ENCODE assay signal across 24 cellular contexts in genomic region chr11:86015699-86016098, GRCh38. TPM values are rescaled to one million over a fixed set of nuclear protein-coding genes. Genes with fewer than 3 reads are reported as not detected.
A peak's percentile ranks its signal among the peaks of the same experiment; 100 is the strongest.
DNase-seq lines count a peak whose midpoint lies in the region; ATAC-seq, FAIRE-seq and TF ChIP-seq lines count a peak whose summit lies in the region.
"Had no signal": no experiment of that assay in that cellular context is flagged by ENCODE, and none has a peak within 500 bp of the region (broad histone marks: within the 10 kb centered on the region; RNA-seq: fewer than 3 reads in every experiment).

No MANE protein-coding gene starts in this region.

- TF ChIP-seq POLR2A in HepG2 (IDR thresholded peaks at IDR 0.05; ENCODE audit: insufficient read depth in 1 of 2, low read depth in 2 of 2, low read length in 2 of 2) (no peak), right lobe of liver (IDR thresholded peaks at IDR 0.05) (no peak), Peyer's patch (IDR thresholded peaks at IDR 0.05) (no peak)

- peaks cover 8 to 41% of the 10 kb centered on the region in 2 experiments; a peak in 4 of 5 replicates for H3K36me3 ChIP-seq in HepG2 (replicated peaks in 1 of 2; ENCODE audit: control insufficient read depth in 1 of 2, insufficient read depth in 2 of 2, low read length in 2 of 2)
- peaks cover 3 to 49% (median 8%) of the 10 kb centered on the region in 4 donors for H3K36me3 ChIP-seq in right lobe of liver
- H3K36me3 ChIP-seq in Peyer's patch: peaks cover 0 to 51% (median 0%) of the 10 kb centered on the region in 3 donors

- no peak overlapping the region for H3K4me3 ChIP-seq in HepG2 (replicated peaks in 1 of 3; ENCODE audit: insufficient read depth in 1 of 3, low read depth in 2 of 3, low read length in 3 of 3)
- no peak overlapping the region for H3K4me3 ChIP-seq in right lobe of liver
- H3K4me3 ChIP-seq in Peyer's patch: no peak overlapping the region
- H3K4me3 ChIP-seq: ascending aorta, lower lobe of right lung, MG63, mucosa of descending colon had no signal

- H3K9me3 ChIP-seq in HepG2 (ENCODE audit: low read length): no peaks in the 10 kb centered on the region
- no peaks in the 10 kb centered on the region for H3K9me3 ChIP-seq in right lobe of liver
- no peaks in the 10 kb centered on the region for H3K9me3 ChIP-seq in Peyer's patch
- H3K9me3 ChIP-seq: ascending aorta, lower lobe of right lung, MG63, mucosa of descending colon had no signal

- H3K27me3 Mint-ChIP-seq in activated T-helper 2 cell treated with anti-CD3 and anti-CD28 coated beads, Interferon-gamma antibody, Interleukin-2, Interleukin-4, amounts not matched to agents 10 μg/mL and 5 μg/mL and 100 μg/mL, durations not matched to agents 14 hours and 24 hours and 36 hours (ENCODE audit: low read depth): no peaks in the 10 kb centered on the region
- no peaks in the 10 kb centered on the region for H3K27me3 Mint-ChIP-seq in naive thymus-derived CD8-positive, alpha-beta T cell
- H3K27me3 Mint-ChIP-seq: progenitor cell of endocrine pancreas had no signal

- TF ChIP-seq CTCF in HepG2 (CRISPR knock-in tag; IDR thresholded peaks at IDR 0.05): no peak
- TF ChIP-seq CTCF in right lobe of liver (IDR thresholded peaks at IDR 0.05): no peak
- TF ChIP-seq CTCF in Peyer's patch (IDR thresholded peaks at IDR 0.05): no peak

- POLR2A ChIA-PET in HepG2 (lab: Yijun Ruan, JAX): no interaction called here
- POLR2A ChIA-PET in naive thymus-derived CD8-positive, alpha-beta T cell (lab: Charles Lee): no interaction called here

- H3K9me3 Mint-ChIP-seq in activated T-helper 2 cell treated with anti-CD3 and anti-CD28 coated beads, Interferon-gamma antibody, Interleukin-2, Interleukin-4, amounts not matched to agents 10 μg/mL and 5 μg/mL and 100 μg/mL, durations not matched to agents 14 hours and 24 hours and 36 hours: no peaks in the 10 kb centered on the region
- H3K9me3 Mint-ChIP-seq in naive thymus-derived CD8-positive, alpha-beta T cell: no peaks in the 10 kb centered on the region

- peaks cover 73% of the 10 kb centered on the region for H3K36me3 Mint-ChIP-seq in activated T-helper 2 cell treated with anti-CD3 and anti-CD28 coated beads, Interferon-gamma antibody, Interleukin-2, Interleukin-4, amounts not matched to agents 10 μg/mL and 5 μg/mL and 100 μg/mL, durations not matched to agents 14 hours and 24 hours and 36 hours (ENCODE audit: low read depth)
- peaks cover 0 to 76% (median 17%) of the 10 kb centered on the region in 3 donors for H3K36me3 Mint-ChIP-seq in naive thymus-derived CD8-positive, alpha-beta T cell

- H3K27me3 ChIP-seq in HepG2 (ENCODE audit: control insufficient read depth in 1 of 2, insufficient read depth in 2 of 2, low read length in 2 of 2) (no peaks in the 10 kb centered on the region), right lobe of liver (no peaks in the 10 kb centered on the region), Peyer's patch (no peaks in the 10 kb centered on the region)
- H3K27me3 ChIP-seq: ascending aorta, MG63 had no signal

- H3K9ac ChIP-seq in HepG2 (ENCODE audit: insufficient read depth, low read depth, low read length): no peak overlapping the region

- no peak for ATAC-seq in HepG2
- ATAC-seq in right lobe of liver: no peak
- no peak for ATAC-seq in naive thymus-derived CD8-positive, alpha-beta T cell
- ATAC-seq: lower lobe of right lung, mucosa of descending colon had no signal

- no peak for TF ChIP-seq RAD21 in HepG2 (CRISPR knock-in tag; IDR thresholded peaks at IDR 0.05)

- CTCF ChIA-PET in HepG2 (lab: Yijun Ruan, JAX; ENCODE audit: low intra/inter-chr PET ratio, low total read pairs): no interaction called here

- no peaks in the 10 kb centered on the region for H4K20me1 ChIP-seq in HepG2 (ENCODE audit: insufficient read depth, low read length)

- H3K4me3 Mint-ChIP-seq in activated T-helper 2 cell treated with anti-CD3 and anti-CD28 coated beads, Interferon-gamma antibody, Interleukin-2, Interleukin-4, amounts not matched to agents 10 μg/mL and 5 μg/mL and 100 μg/mL, durations not matched to agents 14 hours and 24 hours and 36 hours (ENCODE audit: low read depth): no peak overlapping the region
- H3K4me3 Mint-ChIP-seq in naive thymus-derived CD8-positive, alpha-beta T cell: no peak overlapping the region

- DNase-seq in HepG2 (ENCODE audit: low spot score) (no peak), right lobe of liver (no peak), activated gamma-delta T cell (lab: John Stamatoyannopoulos, UW) (no peak), cardiac septum (ENCODE audit: low spot score) (no peak), NCI-H1092 treated with DMSO at 0.1 percent for 48 hours (lab: John Stamatoyannopoulos, UW) (no peak), Peyer's patch (no peak)
- DNase-seq in activated T-helper 2 cell treated with anti-CD3 and anti-CD28 coated beads, Interferon-gamma antibody, Interleukin-2, Interleukin-4, amounts not matched to agents 10 μg/mL and 5 μg/mL and 100 μg/mL, durations not matched to agents 14 hours and 24 hours and 36 hours (ENCODE audit: low spot score): no peak
- no peak for DNase-seq in naive thymus-derived CD8-positive, alpha-beta T cell
- DNase-seq: activated CD4-positive, CD25-positive, alpha-beta regulatory T cell; activated naive CD4-positive, alpha-beta T cell treated with anti-CD3 and anti-CD28 coated beads, Interleukin-2, amount 50 U/mL, for 16 hours; activated T-cell treated with anti-CD3 and anti-CD28 coated beads, Interleukin-2, amount 50 U/mL, for 1 hour; central memory CD4-positive, alpha-beta T cell; KBM-7; lower lobe of right lung; MG63; mucosa of descending colon; NCI-H1417 treated with DMSO at 0.1 percent for 48 hours; NCI-H2081 treated with DMSO at 0.1 percent for 48 hours; NCI-H446 treated with DMSO at 0.1 percent for 48 hours; Right ventricle myocardium superior; stimulated activated CD4-positive, alpha-beta T cell treated with anti-CD3 and anti-CD28 coated beads, Interleukin-1b, Interleukin-23, amount 100 ng/mL, for 48 hours had no signal

- H3K4me2 ChIP-seq in HepG2 (ENCODE audit: low read depth, low read length): no peak overlapping the region

- H3K4me1 ChIP-seq in HepG2 (ENCODE audit: insufficient read depth, low read length) (peaks cover 5% of the 10 kb centered on the region; the same call in 1 of the 2 replicates), right lobe of liver (peaks cover 0 to 3% (median 0%) of the 10 kb centered on the region in 4 donors), Peyer's patch (no peaks in the 10 kb centered on the region)
- H3K4me1 ChIP-seq: ascending aorta, lower lobe of right lung had no signal

- no peak overlapping the region for H3K27ac ChIP-seq in HepG2 (ENCODE audit: extremely low read length, insufficient read depth, low read length)
- H3K27ac ChIP-seq in right lobe of liver: no peak overlapping the region
- no peak overlapping the region for H3K27ac ChIP-seq in Peyer's patch
- H3K27ac ChIP-seq: ascending aorta, lower lobe of right lung had no signal

- no peak for FAIRE-seq in HepG2 (lab: Jason Lieb, UNC)
- FAIRE-seq: keratinocyte had no signal

- in situ Hi-C loops in HepG2 (cut with HindIII; ENCODE audit: extremely low pct_ligation_motif_present, low pct_unique_long_range_greater_than_20kb): no loop called here

- BruUV-seq in HepG2 (replicated peaks; lab: Mats Ljungman, UMichigan): TSS peak; percentile 17

- H2AFZ ChIP-seq in HepG2 (ENCODE audit: low read length): no peak overlapping the region

- peaks cover 18% of the 10 kb centered on the region for H3K4me1 Mint-ChIP-seq in activated T-helper 2 cell treated with anti-CD3 and anti-CD28 coated beads, Interferon-gamma antibody, Interleukin-2, Interleukin-4, amounts not matched to agents 10 μg/mL and 5 μg/mL and 100 μg/mL, durations not matched to agents 14 hours and 24 hours and 36 hours (ENCODE audit: low read depth)
- H3K4me1 Mint-ChIP-seq in naive thymus-derived CD8-positive, alpha-beta T cell: peaks cover 10 to 23% (median 13%) of the 10 kb centered on the region in 4 donors

- 93% methylated on average over 4 of the region's 4 CpGs for WGBS in HepG2 (ENCODE audit: low lambda C conversion rate)
- WGBS in right lobe of liver (ENCODE audit: insufficient coverage, low coverage, low lambda C conversion rate, missing lambda C conversion rate): 84% methylated on average over 4 of the region's 4 CpGs

- H3K27ac Mint-ChIP-seq in activated T-helper 2 cell treated with anti-CD3 and anti-CD28 coated beads, Interferon-gamma antibody, Interleukin-2, Interleukin-4, amounts not matched to agents 10 μg/mL and 5 μg/mL and 100 μg/mL, durations not matched to agents 14 hours and 24 hours and 36 hours: peak overlapping the region; percentile 3
- H3K27ac Mint-ChIP-seq in naive thymus-derived CD8-positive, alpha-beta T cell: peak overlapping the region in 6 of 10 donors; percentile 18 to 85 (median 36)

- peaks cover 9% of the 10 kb centered on the region for H3K79me2 ChIP-seq in HepG2 (ENCODE audit: insufficient read depth, low read length)

- intact Hi-C loops in HepG2 (cut with micrococcal nuclease; ENCODE audit: unreplicated experiment): no loop called here
- intact Hi-C loops in right lobe of liver (cut with DNase I): no loop called here
- intact Hi-C loops in activated T-helper 2 cell treated with anti-CD3 and anti-CD28 coated beads, Interferon-gamma antibody, Interleukin-2, Interleukin-4, amounts not matched to agents 10 μg/mL and 5 μg/mL and 100 μg/mL, durations not matched to agents 14 hours and 24 hours and 36 hours (cut with micrococcal nuclease): no loop called here
- intact Hi-C loops in cardiac septum (cut with DNase I): no loop called here

- no peak for TF ChIP-seq EP300 in HepG2 (IDR thresholded peaks at IDR 0.05; ENCODE audit: low read depth in 2 of 2, low read length in 2 of 2)
- TF ChIP-seq EP300 in HepG2 (CRISPR knock-in tag; IDR thresholded peaks at IDR 0.05; ENCODE audit: borderline replicate concordance): no peak

RNA-seq across cellular contexts. Expression of gene PICALM, which starts 53.2 kb away (rescaled TPM):
- total RNA-seq in HepG2 (2016; rRNA removed; fragmentation: Illumina TruSeq; extraction: Trizol) (97.6 and 122 TPM in 2 replicates), right lobe of liver (100 to 1,000 TPM in 3 of 6 experiments, 10 to 100 TPM in 3; 84.1 to 137 (median 97.6) TPM), cardiac septum (213 TPM), Peyer's patch (100 to 1,000 TPM; 201 to 292 (median 237) TPM)
- total RNA-seq in HepG2 (2016; cell fraction: cytosol; rRNA removed; fragmentation: Illumina TruSeq; extraction: Trizol; ENCODE audit: low read depth): 185 and 210 TPM in 2 replicates
- 99.5 and 114 TPM in 2 replicates for total RNA-seq in HepG2 (2016; cell fraction: insoluble cytoplasmic fraction; rRNA removed; fragmentation: Illumina TruSeq; extraction: Trizol)
- total RNA-seq in HepG2 (2016; cell fraction: membrane; rRNA removed; fragmentation: Illumina TruSeq; extraction: Trizol): 78.0 and 99.1 TPM in 2 replicates
- total RNA-seq in HepG2 (2016; cell fraction: nucleus; rRNA removed; fragmentation: Illumina TruSeq; extraction: Trizol): 105 and 121 TPM in 2 replicates
- 148 and 154 TPM in 2 replicates for polyA plus RNA-seq in HepG2 (2011; rRNA removed)
- polyA plus RNA-seq in HepG2 (2011; cell fraction: cytosol; rRNA removed): 71.2 and 106 TPM in 2 replicates
- polyA plus RNA-seq in HepG2 (2011; cell fraction: nucleus; rRNA removed): 84.2 and 123 TPM in 2 replicates
- 83.5 and 95.3 TPM in 2 replicates for polyA plus RNA-seq in HepG2 (2012)
- polyA plus RNA-seq in HepG2 (2016; cell fraction: cytosol; fragmentation: Illumina TruSeq; extraction: Trizol; ENCODE audit: low read depth): 4.3 and 4.7 TPM in 2 replicates
- polyA plus RNA-seq in HepG2 (2016; cell fraction: insoluble cytoplasmic fraction; fragmentation: Illumina TruSeq; extraction: Trizol; ENCODE audit: low read depth): 105 and 110 TPM in 2 replicates
- 15.5 and 17.4 TPM in 2 replicates for polyA plus RNA-seq in HepG2 (2016; cell fraction: membrane; fragmentation: Illumina TruSeq; extraction: Trizol; ENCODE audit: low read depth)
- polyA plus RNA-seq in HepG2 (2016; cell fraction: nucleus; fragmentation: Illumina TruSeq; extraction: Trizol; ENCODE audit: insufficient read depth, low read depth): 70.7 and 87.4 TPM in 2 replicates
- 247 and 783 TPM in 2 replicates for polyA minus RNA-seq in HepG2 (2011; rRNA and poly(A)+ RNA removed; ENCODE audit: low replicate concordance)
- 130 and 147 TPM in 2 replicates for polyA minus RNA-seq in HepG2 (2011; cell fraction: cytosol; rRNA and poly(A)+ RNA removed)
- 306 and 365 TPM in 2 replicates for polyA minus RNA-seq in HepG2 (2011; cell fraction: nucleus; rRNA and poly(A)+ RNA removed)
- 193 and 213 TPM in 2 replicates for total RNA-seq in activated T-helper 2 cell treated with anti-CD3 and anti-CD28 coated beads, Interferon-gamma antibody, Interleukin-2, Interleukin-4, amounts not matched to agents 10 μg/mL and 5 μg/mL and 100 μg/mL, durations not matched to agents 14 hours and 24 hours and 36 hours
- total RNA-seq in naive thymus-derived CD8-positive, alpha-beta T cell: 100 to 1,000 TPM; 104 to 112 TPM
- polyA plus RNA-seq in naive thymus-derived CD8-positive, alpha-beta T cell: 10 to 100 TPM; 10.4 to 12.0 (median 11.8) TPM
